ENCODE assay signal across 22 cellular contexts in genomic region chr21:40923914-40924313, GRCh38.
"Had no signal": no experiment of that assay in that cellular context is flagged by ENCODE, and none has a peak within 500 bp of the region (broad histone marks: within the 10 kb centered on the region; RNA-seq: fewer than 3 reads in every experiment).

No MANE protein-coding gene starts in this region.

- DNase-seq: cortex of kidney; foreskin fibroblast; heart left ventricle; left cardiac atrium; left lung; mesendoderm; midbrain; naive thymus-derived CD4-positive, alpha-beta T cell; sigmoid colon; stimulated activated CD4-positive, alpha-beta T cell treated with anti-CD3 and anti-CD28 coated beads, Interleukin-2, amount 100 ng/mL, for 24 hours; stimulated activated CD4-positive, alpha-beta T cell treated with anti-CD3 and anti-CD28 coated beads, Interleukin-4, amount 100 ng/mL, for 24 hours; stimulated activated naive CD4-positive, alpha-beta T cell treated with Interleukin-2 at 50 U/mL for 16 hours; stomach; thyroid gland; trophoblast cell had no signal

- H3K79me2 ChIP-seq: hepatocyte, parathyroid adenoma had no signal

- H3K9me3 ChIP-seq: thyroid gland, vagina had no signal

- H3K27me3 ChIP-seq: heart left ventricle, hepatocyte, left lung, neural progenitor cell, right atrium auricular region, sigmoid colon, stomach, thyroid gland, vagina had no signal

- H3K4me3 ChIP-seq: gastroesophageal sphincter, heart left ventricle, hepatocyte, left lung, neural progenitor cell, right atrium auricular region, sigmoid colon, stomach, thyroid gland, vagina had no signal

- H3K4me2 ChIP-seq: hepatocyte, neural progenitor cell had no signal

- H3K9ac ChIP-seq: neural progenitor cell, parathyroid adenoma had no signal

- H2AFZ ChIP-seq: hepatocyte, neural progenitor cell, parathyroid adenoma had no signal

- H3K4me1 ChIP-seq: gastroesophageal sphincter, heart left ventricle, left lung, neural progenitor cell, parathyroid adenoma, right atrium auricular region, sigmoid colon, stomach, thyroid gland, vagina had no signal

- ATAC-seq: gastroesophageal sphincter; heart left ventricle; left cardiac atrium; left lung; naive thymus-derived CD4-positive, alpha-beta T cell; stimulated activated effector memory CD8-positive, alpha-beta T cell treated with anti-CD3 and anti-CD28 coated beads, Interleukin-12 subunit alpha, Interleukin-12 subunit beta, amount 100 ng/mL, for 72 hours had no signal

- H3K36me3 ChIP-seq: gastroesophageal sphincter, heart left ventricle, left lung, neural progenitor cell, right atrium auricular region, sigmoid colon, stomach, thyroid gland, vagina had no signal

- H3K27ac ChIP-seq: gastroesophageal sphincter, heart left ventricle, hepatocyte, left lung, neural progenitor cell, parathyroid adenoma, right atrium auricular region, sigmoid colon, stomach, thyroid gland, vagina had no signal
